1 cellular context compared by ENCODE assay signal in the genomic region with DNA sequence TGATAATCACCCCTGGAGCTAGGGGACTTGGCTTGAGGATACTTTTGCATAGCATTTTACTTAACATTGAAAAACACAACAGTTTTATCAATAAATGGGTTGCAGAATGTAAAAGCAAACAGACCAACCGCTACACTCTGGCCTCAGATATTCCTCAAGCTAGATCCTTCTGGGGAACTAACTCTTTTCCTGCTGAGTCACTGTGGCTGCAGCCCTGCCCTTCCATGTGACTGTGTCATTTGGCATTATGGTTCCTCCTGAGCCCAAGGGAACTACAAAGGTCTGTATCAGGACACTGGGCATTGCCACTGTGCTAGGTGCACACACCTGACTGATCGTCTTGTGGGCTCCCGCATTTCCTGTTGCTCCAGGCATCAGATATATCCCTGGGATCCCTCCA.
TF ChIP-seq lines count a peak whose summit lies in the region.

No MANE protein-coding gene starts in this region.

TF ChIP-seq in H1, 55 proteins besides CTCF, POLR2A, EP300 and RAD21 (continued from another document):
- TF ChIP-seq, protein P1, sequence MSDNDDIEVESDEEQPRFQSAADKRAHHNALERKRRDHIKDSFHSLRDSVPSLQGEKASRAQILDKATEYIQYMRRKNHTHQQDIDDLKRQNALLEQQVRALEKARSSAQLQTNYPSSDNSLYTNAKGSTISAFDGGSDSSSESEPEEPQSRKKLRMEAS (IDR thresholded peaks at IDR 0.05): 0 out of 2 replicates have a peak, but pooled peaks have one; percentile 19
- peak; percentile 76 for TF ChIP-seq BACH1 (IDR thresholded peaks at IDR 0.05; ENCODE audit: low read length)
- peak; percentile 70 for TF ChIP-seq MAFK (IDR thresholded peaks at IDR 0.05; ENCODE audit: low read depth, low read length)
- no peak for TF ChIP-seq HDAC6 (IDR thresholded peaks at IDR 0.05; ENCODE audit: low read depth, low read length)
- TF ChIP-seq HDAC2 (IDR thresholded peaks at IDR 0.05; ENCODE audit: borderline replicate concordance in 1 of 2, low read depth in 2 of 2, low read length in 2 of 2): no peak
- TF ChIP-seq NRF1 (IDR thresholded peaks at IDR 0.05; ENCODE audit: low read depth, low read length): no peak
TF ChIP-seq in H1: peak in this region for 3.
